8 cellular contexts compared by ENCODE assay signal in the genomic region with DNA sequence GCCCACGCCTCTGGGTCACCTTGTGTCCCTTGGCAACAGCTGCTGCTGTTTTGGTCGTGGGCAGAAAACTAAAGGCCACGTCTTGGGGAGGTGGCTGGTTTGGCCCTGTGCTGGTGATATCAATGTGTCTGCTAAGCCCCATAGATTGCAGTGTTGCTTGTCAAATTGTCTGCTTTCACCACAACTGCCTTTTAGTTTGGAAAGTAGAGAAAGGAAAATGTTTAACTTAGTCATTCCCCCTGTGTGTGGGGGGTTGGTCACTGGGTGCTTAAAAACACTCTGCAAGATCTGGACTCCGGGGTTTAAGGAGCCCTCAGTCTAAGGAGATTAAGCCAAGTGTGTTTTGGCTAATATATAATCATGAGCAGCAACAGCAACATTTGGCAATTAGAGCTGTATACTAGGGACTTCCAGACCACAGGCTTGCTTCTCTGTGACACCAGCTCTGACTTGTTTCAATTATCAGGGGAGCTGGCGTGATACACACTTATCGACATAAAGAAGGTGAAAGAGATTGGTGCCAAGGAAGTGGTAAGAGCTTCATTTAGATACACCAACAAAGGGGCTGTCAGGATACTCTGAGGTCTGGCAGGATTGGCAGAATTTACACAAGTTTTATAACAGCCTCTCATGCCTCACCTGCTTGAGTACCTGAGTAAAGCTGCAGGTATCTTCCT. TPM values are rescaled to one million over a fixed set of nuclear protein-coding genes. Genes with fewer than 3 reads are reported as not detected.
DNase-seq lines count a peak whose midpoint lies in the region; ATAC-seq and TF ChIP-seq lines count a peak whose summit lies in the region.

No MANE protein-coding gene starts in this region.

- H3K4me1 ChIP-seq in DOHH2 (ENCODE audit: control insufficient read depth, low read length) = peaks cover 46% of the 10 kb centered on the region
- peaks cover 39% of the 10 kb centered on the region for H3K4me1 ChIP-seq in ectodermal cell (ENCODE audit: control insufficient read depth, insufficient read depth, low read length)
- peaks cover 21 to 22% of the 10 kb centered on the region in 2 experiments for H3K4me1 ChIP-seq in trophoblast cell (ENCODE audit: control insufficient read depth in 1 of 2, insufficient read depth in 2 of 2, low read length in 2 of 2)

- no peak for TF ChIP-seq CTCF in DOHH2 (IDR thresholded peaks at IDR 0.05; ENCODE audit: low read depth, low read length, poor library complexity, severe bottlenecking)

- H3K27ac ChIP-seq in DOHH2 (ENCODE audit: low read depth, low read length) = no peak overlapping the region
- H3K27ac ChIP-seq in ectodermal cell (ENCODE audit: insufficient read depth, low read depth, low read length, poor library complexity, severe bottlenecking) = peak overlapping the region; percentile 58
- H3K27ac ChIP-seq in trophoblast cell (ENCODE audit: low read depth, low read length) = no peak overlapping the region

- no peak overlapping the region for H2AK5ac ChIP-seq in trophoblast cell (ENCODE audit: low read length)

- no peak overlapping the region for H4K91ac ChIP-seq in trophoblast cell (ENCODE audit: low read depth, low read length)

- H4K12ac ChIP-seq in trophoblast cell (ENCODE audit: low read depth, low read length) = no peak overlapping the region

- H3K18ac ChIP-seq in trophoblast cell (ENCODE audit: low read length) = no peak overlapping the region

- peaks cover 10% of the 10 kb centered on the region; the same call in 1 of the 2 replicates for H3F3A ChIP-seq in DOHH2 (ENCODE audit: control insufficient read depth, insufficient read depth)

- H3K14ac ChIP-seq in trophoblast cell (ENCODE audit: low read length) = no peak overlapping the region

- ATAC-seq in HG02884 (IDR thresholded peaks at IDR 0.05; ENCODE audit: unreplicated experiment) (no peak), left colon (no peak), GM19351 (IDR thresholded peaks at IDR 0.05; ENCODE audit: unreplicated experiment) (no peak)

- H2AFZ ChIP-seq in trophoblast cell (ENCODE audit: insufficient read depth, low read length, poor library complexity) = no peak overlapping the region

- no peak overlapping the region for H4K8ac ChIP-seq in trophoblast cell (ENCODE audit: low read depth, low read length)

- H2BK12ac ChIP-seq in trophoblast cell (ENCODE audit: low read length) = no peak overlapping the region

- H3K4me3 ChIP-seq in DOHH2 (ENCODE audit: low read length) (no peak overlapping the region), ectodermal cell (ENCODE audit: insufficient read depth, low read depth, low read length) (peak overlapping the region; percentile 80), trophoblast cell (ENCODE audit: low read depth, low read length) (no peak overlapping the region)

- WGBS in ectodermal cell, 2 experiments = 73 to 79% methylated on average over 6 of the region's 6 CpGs
- WGBS in trophoblast cell (ENCODE audit: extremely low coverage, insufficient coverage, insufficient read length) = no CpG with 5 or more reads among the region's 6 CpGs

- DNase-seq in OCI-M1 (lab: John Stamatoyannopoulos, UW) (peak; percentile 42), trophoblast cell (no peak), left colon (no peak), NCI-H345 (lab: John Stamatoyannopoulos, UW) (no peak)

- H3K9me2 ChIP-seq in DOHH2 (replicated peaks; ENCODE audit: control insufficient read depth, low read length) = no peaks in the 10 kb centered on the region

- H2BK120ac ChIP-seq in trophoblast cell (ENCODE audit: insufficient read depth, low read length, poor library complexity) = no peak overlapping the region

- H3K36me3 ChIP-seq in DOHH2 (ENCODE audit: control insufficient read depth, low read length) = peaks cover 24% of the 10 kb centered on the region
- H3K36me3 ChIP-seq in ectodermal cell (ENCODE audit: control insufficient read depth, insufficient read depth, low read length) = no peaks in the 10 kb centered on the region
- H3K36me3 ChIP-seq in trophoblast cell (ENCODE audit: control insufficient read depth in 1 of 2, insufficient read depth in 2 of 2, low read length in 2 of 2) = peaks cover 0 to 2% of the 10 kb centered on the region in 2 experiments

- H4K20me1 ChIP-seq in DOHH2 (ENCODE audit: control insufficient read depth, insufficient read depth, low read depth, low read length) = peaks cover 35% of the 10 kb centered on the region

- H3K27me3 ChIP-seq in DOHH2 (ENCODE audit: control insufficient read depth, low read length) (no peaks in the 10 kb centered on the region; the same call in 1 of the 2 replicates), ectodermal cell (ENCODE audit: control insufficient read depth, insufficient read depth, low read length, poor library complexity, severe bottlenecking) (peaks cover 2% of the 10 kb centered on the region), trophoblast cell (ENCODE audit: insufficient read depth, low read length) (no peaks in the 10 kb centered on the region)

- H3K4me2 ChIP-seq in DOHH2 (ENCODE audit: low read length) (peak overlapping the region; percentile 90), trophoblast cell (ENCODE audit: low read length) (peak overlapping the region; percentile 65)

- no peak overlapping the region for H2BK5ac ChIP-seq in trophoblast cell (ENCODE audit: low read depth, low read length, poor library complexity)

- H3K79me2 ChIP-seq in DOHH2 (ENCODE audit: control insufficient read depth, low read length) (peaks cover 63% of the 10 kb centered on the region), trophoblast cell (ENCODE audit: control insufficient read depth, insufficient read depth, low read length, poor library complexity) (peaks cover 26% of the 10 kb centered on the region)

- peak overlapping the region; percentile 29 for H3K4ac ChIP-seq in trophoblast cell (ENCODE audit: low read depth, low read length)

- H3K23ac ChIP-seq in trophoblast cell (ENCODE audit: low read length) = no peak overlapping the region

- H3K9me3 ChIP-seq in DOHH2 (ENCODE audit: control insufficient read depth, insufficient read depth, low read length) = no peaks in the 10 kb centered on the region
- H3K9me3 ChIP-seq in ectodermal cell (ENCODE audit: control insufficient read depth, low read length) = no peaks in the 10 kb centered on the region
- no peaks in the 10 kb centered on the region for H3K9me3 ChIP-seq in trophoblast cell (ENCODE audit: insufficient read depth, low read depth, low read length)

- H3K79me1 ChIP-seq in trophoblast cell (ENCODE audit: low read length) = peaks cover 26% of the 10 kb centered on the region

- intact Hi-C loops in left colon (cut with DNase I, micrococcal nuclease) = no loop called here

- no peak overlapping the region for H3K9ac ChIP-seq in trophoblast cell (ENCODE audit: low read length)

RNA-seq across cellular contexts. Expression of a gene that starts 3.5 kb away (rescaled TPM):
- 32.7 TPM for polyA plus RNA-seq in ectodermal cell (2013, experiment 1 of 4)
- 30.2 TPM for polyA plus RNA-seq in ectodermal cell (2013, experiment 2 of 4)
- polyA plus RNA-seq in ectodermal cell (2013, experiment 3 of 4) = 21.6 TPM
- polyA plus RNA-seq in ectodermal cell (2013, experiment 4 of 4) = 27.4 TPM
- polyA plus RNA-seq in trophoblast cell (2013) = 49.5 and 54.4 TPM in 2 replicates
- 10 to 100 TPM; 33.3 to 60.7 TPM for total RNA-seq in left colon
